ENCODE assay signal across 2 cellular contexts in genomic region chr1:203796223-203796747, GRCh38.
A peak's percentile ranks its signal among the peaks of the same experiment; 100 is the strongest.
TF ChIP-seq lines count a peak whose summit lies in the region.

No MANE protein-coding gene starts in this region.

TF ChIP-seq in HEK293T, 16 proteins besides CTCF, POLR2A, EP300 and RAD21:
- TF ChIP-seq BHLHE40 (IDR thresholded peaks at IDR 0.05; ENCODE audit: borderline replicate concordance) = no peak
- TF ChIP-seq L3MBTL2 (conservative IDR thresholded peaks at IDR 0.05) = peak; percentile 49

TF ChIP-seq in HepG2, 621 proteins besides CTCF, POLR2A, EP300 and RAD21:
- TF ChIP-seq BORCS8-MEF2B (CRISPR knock-in tag; IDR thresholded peaks at IDR 0.05) (0 out of 2 replicates have a peak, but pooled peaks have one; percentile 25), HNRNPK (IDR thresholded peaks at IDR 0.05; ENCODE audit: low read depth, low read length, poor library complexity, severe bottlenecking) (peak; percentile 61), ZZZ3 (CRISPR knock-in tag; IDR thresholded peaks at IDR 0.05; ENCODE audit: borderline replicate concordance) (no peak), ZNF235 (CRISPR knock-in tag; IDR thresholded peaks at IDR 0.05; ENCODE audit: borderline replicate concordance) (no peak), PCBP1 (IDR thresholded peaks at IDR 0.05; ENCODE audit: borderline replicate concordance, low read depth, low read length) (0 out of 2 replicates have a peak, but pooled peaks have one; percentile 6), SAP130 (CRISPR knock-in tag; IDR thresholded peaks at IDR 0.05; ENCODE audit: low read depth) (peak; percentile 36), ZNF362 (CRISPR knock-in tag; IDR thresholded peaks at IDR 0.05; ENCODE audit: borderline replicate concordance) (no peak), NFKB2 (CRISPR knock-in tag; IDR thresholded peaks at IDR 0.05; ENCODE audit: borderline replicate concordance) (no peak), LCORL (IDR thresholded peaks at IDR 0.05) (no peak), LCORL (CRISPR knock-in tag; IDR thresholded peaks at IDR 0.05) (no peak), ZNF18 (CRISPR knock-in tag; IDR thresholded peaks at IDR 0.05; ENCODE audit: insufficient replicate concordance) (peak; percentile 11), GTF2F1 (IDR thresholded peaks at IDR 0.05; ENCODE audit: low read length) (no peak), GABPA (IDR thresholded peaks at IDR 0.05; ENCODE audit: low read depth, low read length) (no peak), GABPA (CRISPR knock-in tag; IDR thresholded peaks at IDR 0.05; ENCODE audit: low read depth) (peak; percentile 56), ZNF646 (CRISPR knock-in tag; IDR thresholded peaks at IDR 0.05) (no peak), ZMAT3 (CRISPR knock-in tag; conservative IDR thresholded peaks at IDR 0.05) (no peak), ZNF549 (CRISPR knock-in tag; IDR thresholded peaks at IDR 0.05) (no peak), ZBTB26 (CRISPR knock-in tag; IDR thresholded peaks at IDR 0.05; ENCODE audit: borderline replicate concordance) (0 out of 2 replicates have a peak, but pooled peaks have one; percentile 8), ZNF382 (CRISPR knock-in tag; IDR thresholded peaks at IDR 0.05; ENCODE audit: borderline replicate concordance) (no peak), SP4 (CRISPR knock-in tag; IDR thresholded peaks at IDR 0.05) (no peak), HDAC1 (CRISPR knock-in tag; IDR thresholded peaks at IDR 0.05) (0 out of 2 replicates have a peak, but pooled peaks have one; percentile 4), ETV5 (CRISPR knock-in tag; IDR thresholded peaks at IDR 0.05; ENCODE audit: borderline replicate concordance) (0 out of 2 replicates have a peak, but pooled peaks have one; percentile 20), ZNF281 (CRISPR knock-in tag; IDR thresholded peaks at IDR 0.05; ENCODE audit: borderline replicate concordance) (no peak), SRSF4 (IDR thresholded peaks at IDR 0.05; ENCODE audit: low read depth, low read length, poor library complexity, severe bottlenecking) (no peak), ZFP36L2 (CRISPR knock-in tag; IDR thresholded peaks at IDR 0.05) (no peak), NCOA2 (CRISPR knock-in tag; IDR thresholded peaks at IDR 0.05) (no peak; the same call in 1 of the 2 replicates), ZNF317 (CRISPR knock-in tag; IDR thresholded peaks at IDR 0.05) (0 out of 2 replicates have a peak, but pooled peaks have one; percentile 3), CEBPZ (IDR thresholded peaks at IDR 0.05; ENCODE audit: low read length) (no peak)
